Comparison of ENCODE assay signal across 8 cellular contexts in the genomic region with DNA sequence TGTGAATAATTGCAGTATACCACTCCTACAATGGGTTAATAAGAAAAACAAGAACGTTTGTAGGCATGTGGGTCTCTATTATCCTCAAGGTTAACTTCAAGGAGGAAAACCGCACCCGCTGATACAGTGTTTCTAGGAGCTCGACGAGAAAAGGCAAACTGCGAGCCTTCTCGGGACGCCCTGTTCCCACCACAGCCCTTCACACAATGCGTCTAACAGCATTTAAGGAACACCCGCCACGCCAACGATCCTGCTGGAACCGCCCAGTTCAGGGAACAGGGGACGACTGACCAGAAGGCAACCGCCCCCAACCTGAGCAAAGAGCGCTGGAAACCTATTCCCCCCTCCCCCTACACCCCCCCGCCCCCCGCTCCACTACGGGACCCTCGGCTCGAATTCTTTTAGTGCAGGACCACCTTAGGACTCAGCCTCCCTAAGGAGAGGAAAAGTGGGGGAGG. TPM values are rescaled to one million over a fixed set of nuclear protein-coding genes. Genes with fewer than 3 reads are reported as not detected.
DNase-seq lines count a peak whose midpoint lies in the region; ATAC-seq and TF ChIP-seq lines count a peak whose summit lies in the region.

No MANE protein-coding gene starts in this region.

- TF ChIP-seq CTCF in LNCaP clone FGC (IDR thresholded peaks at IDR 0.05; ENCODE audit: control insufficient read depth, extremely low read depth, insufficient read depth), result no peak
- TF ChIP-seq CTCF in omental fat pad (IDR thresholded peaks at IDR 0.05), result no peak

- H3K27ac Mint-ChIP-seq in activated T-helper 17 cell treated with anti-CD3 and anti-CD28 coated beads, Interleukin-2, amount 50 U/mL, for 72 hours, result peak overlapping the region; percentile 72

- H3K4me1 Mint-ChIP-seq in activated T-helper 17 cell treated with anti-CD3 and anti-CD28 coated beads, Interleukin-2, amount 50 U/mL, for 72 hours, result peaks cover 43% of the 10 kb centered on the region

- peaks cover 49% of the 10 kb centered on the region for H3K36me3 Mint-ChIP-seq in activated T-helper 17 cell treated with anti-CD3 and anti-CD28 coated beads, Interleukin-2, amount 50 U/mL, for 72 hours (ENCODE audit: low read depth)

- peaks cover 8% of the 10 kb centered on the region for H3K9me3 Mint-ChIP-seq in activated T-helper 17 cell treated with anti-CD3 and anti-CD28 coated beads, Interleukin-2, amount 50 U/mL, for 72 hours

- H3K27me3 Mint-ChIP-seq in activated T-helper 17 cell treated with anti-CD3 and anti-CD28 coated beads, Interleukin-2, amount 50 U/mL, for 72 hours, result no peaks in the 10 kb centered on the region

- ATAC-seq in activated T-helper 17 cell treated with anti-CD3 and anti-CD28 coated beads, Interleukin-2, amount 50 U/mL, for 72 hours (replicated peaks), result peak; percentile 20
- peak; percentile 63 for ATAC-seq in omental fat pad (ENCODE audit: low FRiP score)
- ATAC-seq in activated CD4-positive, CD25-positive, alpha-beta regulatory T cell treated with anti-CD3 and anti-CD28 coated beads, Interleukin-2, amount 50 U/mL, for 24 hours, result no peak
- ATAC-seq in HG03460 (IDR thresholded peaks at IDR 0.05; ENCODE audit: unreplicated experiment), result no peak

- H3K4me3 ChIP-seq in LNCaP clone FGC (ENCODE audit: low read depth, low read length), result peak overlapping the region; percentile 78

- H3K4me3 Mint-ChIP-seq in activated T-helper 17 cell treated with anti-CD3 and anti-CD28 coated beads, Interleukin-2, amount 50 U/mL, for 72 hours, result peak overlapping the region; percentile 92

- intact Hi-C loops in head of caudate nucleus (cut with DNase I), result no loop called here

- DNase-seq in DMS79 treated with DMSO at 0.1 percent for 48 hours (lab: John Stamatoyannopoulos, UW), result peak; percentile 61
- no peak for DNase-seq in LNCaP clone FGC (ENCODE audit: low read depth)
- peak in 39 of 42 donors; percentile 33 to 75 (median 58) for DNase-seq in head of caudate nucleus
- DNase-seq in omental fat pad (ENCODE audit: low spot score), result no peak
- DNase-seq in NCI-H1048 (lab: John Stamatoyannopoulos, UW), result no peak

RNA-seq across cellular contexts. Expression of a gene that starts 0.7 kb away (rescaled TPM):
- total RNA-seq in activated T-helper 17 cell treated with anti-CD3 and anti-CD28 coated beads, Interleukin-2, amount 50 U/mL, for 72 hours, result 1,000 to 10,000 TPM; 2,616 to 3,068 TPM
- total RNA-seq in omental fat pad, result 1,000 to 10,000 TPM; 2,816 to 4,346 (median 4,048) TPM

RNA-seq across cellular contexts. Expression of a gene that starts 23.9 kb away (rescaled TPM):
- 10 to 100 TPM; 28.6 to 32.3 TPM for total RNA-seq in activated T-helper 17 cell treated with anti-CD3 and anti-CD28 coated beads, Interleukin-2, amount 50 U/mL, for 72 hours
- 1 to 10 TPM; 5.3 to 9.0 (median 6.4) TPM for total RNA-seq in omental fat pad

Comparison
In these comparisons a context has a peak if more than half of its experiments do, and no peak if none do; other contexts are left out.
1. DNase-seq: peak in DMS79 treated with DMSO at 0.1 percent for 48 hours (single experiment) and head of caudate nucleus (39 of 42); none in LNCaP clone FGC (single experiment), omental fat pad (single experiment) and NCI-H1048 (single experiment).
2. ATAC-seq: peak in activated T-helper 17 cell treated with anti-CD3 and anti-CD28 coated beads, Interleukin-2, amount 50 U/mL, for 72 hours (single experiment) and omental fat pad (single experiment); none in activated CD4-positive, CD25-positive, alpha-beta regulatory T cell treated with anti-CD3 and anti-CD28 coated beads, Interleukin-2, amount 50 U/mL, for 24 hours (0 of 2) and HG03460 (single experiment).